In genomic region chr13:58574791-58575190, GRCh38 we compare ENCODE assay signal across 35 cellular contexts.
"Had no signal": no experiment of that assay in that cellular context is flagged by ENCODE, and none has a peak within 500 bp of the region (broad histone marks: within the 10 kb centered on the region; RNA-seq: fewer than 3 reads in every experiment).

No MANE protein-coding gene starts in this region.

- H3K4me3 ChIP-seq: MG63 had no signal

- H3K9me3 ChIP-seq: MG63 had no signal

- DNase-seq: Karpas-422, Kasumi-1, KG1, MG63, MM.1S, MV-4-11, NCI-H1048, NCI-H1092, NCI-H1092 treated with DMSO at 0.1 percent for 48 hours, NCI-H1105, NCI-H1105 treated with DMSO at 0.1 percent for 48 hours, NCI-H1417, NCI-H1417 treated with DMSO at 0.1 percent for 48 hours, NCI-H1436, NCI-H1436 treated with DMSO at 0.1 percent for 48 hours, NCI-H146, NCI-H1694, NCI-H1694 treated with DMSO at 0.1 percent for 48 hours, NCI-H187, NCI-H187 treated with DMSO at 0.1 percent for 48 hours, NCI-H1930, NCI-H2029, NCI-H2029 treated with DMSO at 0.1 percent for 48 hours, NCI-H2081, NCI-H2081 treated with DMSO at 0.1 percent for 48 hours, NCI-H2107, NCI-H2171, NCI-H2171 treated with DMSO at 0.1 percent for 48 hours, NCI-H2227 treated with DMSO at 0.1 percent for 48 hours, NCI-H226, NCI-H345, NCI-H446, NCI-H446 treated with DMSO at 0.1 percent for 48 hours, NCI-H510A had no signal

- H3K27ac ChIP-seq: KMS-11 had no signal

- H3K9ac ChIP-seq: KMS-11 had no signal

- H3K27me3 ChIP-seq: MG63 had no signal

- H3K36me3 ChIP-seq: MG63 had no signal
